21 cellular contexts compared by ENCODE assay signal in the genomic region with DNA sequence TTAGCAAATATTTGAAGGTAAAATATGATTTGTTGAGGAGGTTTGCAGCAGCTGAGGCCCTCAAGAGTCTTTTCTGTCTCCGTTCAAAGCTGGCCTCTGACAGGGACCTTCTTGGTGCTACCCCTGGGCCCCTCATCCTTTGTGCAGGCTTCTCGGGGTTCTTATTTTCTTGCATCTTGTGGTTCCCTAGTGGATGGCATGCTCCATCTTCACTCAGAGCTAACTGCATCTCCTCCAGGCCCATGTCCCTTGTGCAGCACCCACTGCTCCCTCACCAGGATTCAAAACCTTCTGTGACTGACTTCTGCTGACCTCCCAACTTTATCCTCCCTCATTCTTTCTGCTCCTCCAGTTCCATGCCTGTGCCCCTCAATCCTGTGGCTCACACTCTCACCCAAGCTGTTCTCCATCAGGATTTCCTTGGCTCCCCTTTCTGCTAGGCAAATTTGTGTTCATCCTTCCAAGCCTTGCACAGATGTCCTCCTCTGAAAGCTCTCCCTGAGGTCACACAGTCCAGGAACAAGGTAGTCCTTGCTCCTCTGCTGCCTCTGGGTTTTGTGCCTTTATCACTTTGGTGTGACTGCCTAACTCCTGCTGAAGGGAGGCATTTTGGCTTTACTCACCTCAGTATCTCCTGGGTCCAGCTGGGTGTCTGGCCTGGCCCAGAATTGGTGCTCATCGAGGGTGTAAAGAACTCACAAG. TPM values are rescaled to one million over a fixed set of nuclear protein-coding genes. Genes with fewer than 3 reads are reported as not detected.
"Had no signal": no experiment of that assay in that cellular context is flagged by ENCODE, and none has a peak within 500 bp of the region (broad histone marks: within the 10 kb centered on the region; RNA-seq: fewer than 3 reads in every experiment).

No MANE protein-coding gene starts in this region.

RNA-seq across cellular contexts. Expression of a gene that starts 25.5 kb away (rescaled TPM):
- total RNA-seq: dermis microvascular lymphatic vessel endothelial cell; esophagus mucosa; fibroblast of lung; foreskin keratinocyte; gastroesophageal sphincter; heart left ventricle; hepatocyte; kidney epithelial cell; left cardiac atrium; left lung; mammary epithelial cell; myocyte; naive thymus-derived CD8-positive, alpha-beta T cell; occipital lobe; pancreas; prostate gland; right cardiac atrium; spleen; upper lobe of right lung; vagina had no signal
- polyA plus RNA-seq: fibroblast of lung; foreskin keratinocyte; heart left ventricle; hepatocyte; mammary epithelial cell; naive thymus-derived CD8-positive, alpha-beta T cell; neural cell; pancreas; right cardiac atrium; spleen had no signal
